ENCODE assay signal across 1 cellular context in the genomic region with DNA sequence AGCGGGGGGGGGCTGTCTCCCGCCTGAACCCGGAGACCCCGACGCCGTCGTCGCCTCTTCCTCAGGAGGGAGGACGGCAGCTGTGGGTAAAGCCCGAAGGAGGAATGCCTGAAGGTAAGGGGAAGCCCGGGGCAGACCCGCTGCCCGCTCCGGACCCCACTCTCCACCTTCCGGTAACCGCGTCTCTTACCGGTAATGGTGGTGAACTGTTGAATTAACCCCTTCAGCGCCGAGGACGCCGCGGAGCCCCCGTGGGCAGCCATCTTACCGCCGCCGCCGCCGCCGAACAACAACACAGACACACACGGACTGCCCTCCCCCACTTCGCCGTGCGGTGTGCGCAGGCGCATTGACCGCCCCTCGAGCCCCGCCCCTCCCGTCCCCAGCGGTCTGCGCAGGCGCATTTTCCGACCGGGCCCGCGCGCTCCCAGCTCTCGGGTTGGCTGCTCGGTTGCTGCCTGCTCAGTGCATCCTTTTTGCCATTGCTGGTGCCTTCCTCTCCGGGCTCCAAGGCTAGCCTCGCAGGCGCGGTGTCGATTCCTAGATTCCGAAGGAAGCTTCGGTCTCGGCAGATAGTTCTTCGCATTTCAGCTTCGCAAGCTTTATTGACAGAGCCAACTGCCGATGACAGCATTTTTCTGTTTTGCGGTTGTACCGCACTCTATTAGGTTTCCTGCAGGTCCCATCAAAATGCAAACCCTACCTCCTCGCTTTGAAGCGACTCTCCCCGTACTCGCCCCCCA.
TF ChIP-seq lines count a peak whose summit lies in the region.

A gene with protein sequence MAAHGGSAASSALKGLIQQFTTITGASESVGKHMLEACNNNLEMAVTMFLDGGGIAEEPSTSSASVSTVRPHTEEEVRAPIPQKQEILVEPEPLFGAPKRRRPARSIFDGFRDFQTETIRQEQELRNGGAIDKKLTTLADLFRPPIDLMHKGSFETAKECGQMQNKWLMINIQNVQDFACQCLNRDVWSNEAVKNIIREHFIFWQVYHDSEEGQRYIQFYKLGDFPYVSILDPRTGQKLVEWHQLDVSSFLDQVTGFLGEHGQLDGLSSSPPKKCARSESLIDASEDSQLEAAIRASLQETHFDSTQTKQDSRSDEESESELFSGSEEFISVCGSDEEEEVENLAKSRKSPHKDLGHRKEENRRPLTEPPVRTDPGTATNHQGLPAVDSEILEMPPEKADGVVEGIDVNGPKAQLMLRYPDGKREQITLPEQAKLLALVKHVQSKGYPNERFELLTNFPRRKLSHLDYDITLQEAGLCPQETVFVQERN (minus strand): TSS at position 291 of the 743 bp plus-strand sequence. CDS start 28 bp downstream, at position 263.

TF ChIP-seq in HEK293, 187 proteins besides CTCF, POLR2A, EP300 and RAD21 (continued from another document):
- TF ChIP-seq, protein P1, sequence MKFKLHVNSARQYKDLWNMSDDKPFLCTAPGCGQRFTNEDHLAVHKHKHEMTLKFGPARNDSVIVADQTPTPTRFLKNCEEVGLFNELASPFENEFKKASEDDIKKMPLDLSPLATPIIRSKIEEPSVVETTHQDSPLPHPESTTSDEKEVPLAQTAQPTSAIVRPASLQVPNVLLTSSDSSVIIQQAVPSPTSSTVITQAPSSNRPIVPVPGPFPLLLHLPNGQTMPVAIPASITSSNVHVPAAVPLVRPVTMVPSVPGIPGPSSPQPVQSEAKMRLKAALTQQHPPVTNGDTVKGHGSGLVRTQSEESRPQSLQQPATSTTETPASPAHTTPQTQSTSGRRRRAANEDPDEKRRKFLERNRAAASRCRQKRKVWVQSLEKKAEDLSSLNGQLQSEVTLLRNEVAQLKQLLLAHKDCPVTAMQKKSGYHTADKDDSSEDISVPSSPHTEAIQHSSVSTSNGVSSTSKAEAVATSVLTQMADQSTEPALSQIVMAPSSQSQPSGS (tag by site-specific recombination; IDR thresholded peaks at IDR 0.05; ENCODE audit: low read depth), result no peak
- no peak for TF ChIP-seq ZNF324 (tag by site-specific recombination; IDR thresholded peaks at IDR 0.05)
- TF ChIP-seq, protein P2, sequence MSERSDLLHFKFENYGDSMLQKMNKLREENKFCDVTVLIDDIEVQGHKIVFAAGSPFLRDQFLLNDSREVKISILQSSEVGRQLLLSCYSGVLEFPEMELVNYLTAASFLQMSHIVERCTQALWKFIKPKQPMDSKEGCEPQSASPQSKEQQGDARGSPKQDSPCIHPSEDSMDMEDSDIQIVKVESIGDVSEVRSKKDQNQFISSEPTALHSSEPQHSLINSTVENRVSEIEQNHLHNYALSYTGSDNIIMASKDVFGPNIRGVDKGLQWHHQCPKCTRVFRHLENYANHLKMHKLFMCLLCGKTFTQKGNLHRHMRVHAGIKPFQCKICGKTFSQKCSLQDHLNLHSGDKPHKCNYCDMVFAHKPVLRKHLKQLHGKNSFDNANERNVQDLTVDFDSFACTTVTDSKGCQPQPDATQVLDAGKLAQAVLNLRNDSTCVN (tag by site-specific recombination; optimal IDR thresholded peaks at IDR 0.05), result peak; percentile 63
- TF ChIP-seq YY1 (tag by site-specific recombination; IDR thresholded peaks at IDR 0.05), result peak; percentile 94
- TF ChIP-seq ZBTB7A (tag by site-specific recombination; IDR thresholded peaks at IDR 0.05; ENCODE audit: low read depth), result peak; percentile 58; the same call in 1 of the 2 replicates
- TF ChIP-seq ZEB2 (tag by site-specific recombination; IDR thresholded peaks at IDR 0.05), result peak; percentile 96
- TF ChIP-seq GLI4 (tag by site-specific recombination; IDR thresholded peaks at IDR 0.05), result peak; percentile 45; the same call in 1 of the 2 replicates
- peak; percentile 25; the same call in 1 of the 2 replicates for TF ChIP-seq ZNF366 (tag by site-specific recombination; conservative IDR thresholded peaks at IDR 0.05)
- TF ChIP-seq ZNF2 (tag by site-specific recombination; IDR thresholded peaks at IDR 0.05), result peak; percentile 51; the same call in 1 of the 2 replicates
- TF ChIP-seq ZNF529 (tag by site-specific recombination; IDR thresholded peaks at IDR 0.05; ENCODE audit: insufficient replicate concordance), result no peak
- peak; percentile 79 for TF ChIP-seq ZNF341 (tag by site-specific recombination; IDR thresholded peaks at IDR 0.05; ENCODE audit: low read depth)
- peak; percentile 50; the same call in 1 of the 2 replicates for TF ChIP-seq ZBTB20 (tag by site-specific recombination; IDR thresholded peaks at IDR 0.05)
- TF ChIP-seq YY2 (tag by site-specific recombination; IDR thresholded peaks at IDR 0.05), result 0 out of 2 replicates have a peak, but pooled peaks have one; percentile 52
- 0 out of 2 replicates have a peak, but pooled peaks have one; percentile 13 for TF ChIP-seq ZNF394 (tag by site-specific recombination; IDR thresholded peaks at IDR 0.05; ENCODE audit: borderline replicate concordance)
- TF ChIP-seq ZBTB48 (tag by site-specific recombination; IDR thresholded peaks at IDR 0.05), result no peak
- TF ChIP-seq ZNF837 (tag by site-specific recombination; IDR thresholded peaks at IDR 0.05), result no peak
- TF ChIP-seq ZNF501 (tag by site-specific recombination; IDR thresholded peaks at IDR 0.05), result no peak; the same call in 1 of the 2 replicates
- peak; percentile 61; the same call in 1 of the 2 replicates for TF ChIP-seq IKZF3 (tag by site-specific recombination; IDR thresholded peaks at IDR 0.05)
- TF ChIP-seq ZNF596 (tag by site-specific recombination; IDR thresholded peaks at IDR 0.05), result 0 out of 2 replicates have a peak, but pooled peaks have one; percentile 26
- TF ChIP-seq ZNF37A (tag by site-specific recombination; IDR thresholded peaks at IDR 0.05), result 0 out of 2 replicates have a peak, but pooled peaks have one; percentile 14
- 0 out of 2 replicates have a peak, but pooled peaks have one; percentile 13 for TF ChIP-seq ZNF184 (tag by site-specific recombination; IDR thresholded peaks at IDR 0.05)
- peak; percentile 74 for TF ChIP-seq ZNF335 (tag by site-specific recombination; conservative IDR thresholded peaks at IDR 0.05)
- peak; percentile 76; the same call in 1 of the 2 replicates for TF ChIP-seq KLF17 (tag by site-specific recombination; IDR thresholded peaks at IDR 0.05)
- no peak for TF ChIP-seq ZFP41 (tag by site-specific recombination; IDR thresholded peaks at IDR 0.05; ENCODE audit: borderline replicate concordance)
- peak; percentile 49; the same call in 1 of the 2 replicates for TF ChIP-seq GLIS1 (tag by site-specific recombination; IDR thresholded peaks at IDR 0.05)
- TF ChIP-seq, protein P3, sequence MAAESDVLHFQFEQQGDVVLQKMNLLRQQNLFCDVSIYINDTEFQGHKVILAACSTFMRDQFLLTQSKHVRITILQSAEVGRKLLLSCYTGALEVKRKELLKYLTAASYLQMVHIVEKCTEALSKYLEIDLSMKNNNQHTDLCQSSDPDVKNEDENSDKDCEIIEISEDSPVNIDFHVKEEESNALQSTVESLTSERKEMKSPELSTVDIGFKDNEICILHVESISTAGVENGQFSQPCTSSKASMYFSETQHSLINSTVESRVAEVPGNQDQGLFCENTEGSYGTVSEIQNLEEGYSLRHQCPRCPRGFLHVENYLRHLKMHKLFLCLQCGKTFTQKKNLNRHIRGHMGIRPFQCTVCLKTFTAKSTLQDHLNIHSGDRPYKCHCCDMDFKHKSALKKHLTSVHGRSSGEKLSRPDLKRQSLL (tag by site-specific recombination; IDR thresholded peaks at IDR 0.05), result no peak
- no peak for TF ChIP-seq KLF1 (tag by site-specific recombination; IDR thresholded peaks at IDR 0.05)
- TF ChIP-seq ZNF398 (tag by site-specific recombination; IDR thresholded peaks at IDR 0.05), result no peak; the same call in 1 of the 2 replicates
- no peak for TF ChIP-seq SCRT1 (tag by site-specific recombination; IDR thresholded peaks at IDR 0.05; ENCODE audit: borderline replicate concordance)
- no peak for TF ChIP-seq ZNF785 (tag by site-specific recombination; IDR thresholded peaks at IDR 0.05)
- peak; percentile 54; the same call in 1 of the 2 replicates for TF ChIP-seq ZBTB8A (tag by site-specific recombination; IDR thresholded peaks at IDR 0.05)
- 0 out of 2 replicates have a peak, but pooled peaks have one; percentile 12 for TF ChIP-seq KLF7 (tag by site-specific recombination; IDR thresholded peaks at IDR 0.05; ENCODE audit: borderline replicate concordance)
- TF ChIP-seq ZNF114 (tag by site-specific recombination; IDR thresholded peaks at IDR 0.05), result no peak
- 0 out of 2 replicates have a peak, but pooled peaks have one; percentile 3 for TF ChIP-seq GFI1B (tag by site-specific recombination; IDR thresholded peaks at IDR 0.05)
- TF ChIP-seq KLF9 (tag by site-specific recombination; IDR thresholded peaks at IDR 0.05; ENCODE audit: low read depth), result no peak
- peak; percentile 58; the same call in 1 of the 2 replicates for TF ChIP-seq SP7 (tag by site-specific recombination; IDR thresholded peaks at IDR 0.05)
- TF ChIP-seq TRIM28 (IDR thresholded peaks at IDR 0.05; ENCODE audit: borderline replicate concordance, low read length), result peak; percentile 75; the same call in 1 of the 2 replicates
- no peak for TF ChIP-seq ZNF626 (tag by site-specific recombination; IDR thresholded peaks at IDR 0.05)
- TF ChIP-seq ZNF76 (tag by site-specific recombination; IDR thresholded peaks at IDR 0.05; ENCODE audit: borderline replicate concordance, low read depth), result peak; percentile 57; the same call in 1 of the 2 replicates
- TF ChIP-seq ZNF146 (tag by site-specific recombination; IDR thresholded peaks at IDR 0.05), result no peak
- TF ChIP-seq ZNF792 (tag by site-specific recombination; IDR thresholded peaks at IDR 0.05), result no peak
- no peak for TF ChIP-seq BCL11A (tag by site-specific recombination; IDR thresholded peaks at IDR 0.05; ENCODE audit: low read depth)
- peak; percentile 80 for TF ChIP-seq ZXDB (tag by site-specific recombination; IDR thresholded peaks at IDR 0.05)
- TF ChIP-seq, protein P4, sequence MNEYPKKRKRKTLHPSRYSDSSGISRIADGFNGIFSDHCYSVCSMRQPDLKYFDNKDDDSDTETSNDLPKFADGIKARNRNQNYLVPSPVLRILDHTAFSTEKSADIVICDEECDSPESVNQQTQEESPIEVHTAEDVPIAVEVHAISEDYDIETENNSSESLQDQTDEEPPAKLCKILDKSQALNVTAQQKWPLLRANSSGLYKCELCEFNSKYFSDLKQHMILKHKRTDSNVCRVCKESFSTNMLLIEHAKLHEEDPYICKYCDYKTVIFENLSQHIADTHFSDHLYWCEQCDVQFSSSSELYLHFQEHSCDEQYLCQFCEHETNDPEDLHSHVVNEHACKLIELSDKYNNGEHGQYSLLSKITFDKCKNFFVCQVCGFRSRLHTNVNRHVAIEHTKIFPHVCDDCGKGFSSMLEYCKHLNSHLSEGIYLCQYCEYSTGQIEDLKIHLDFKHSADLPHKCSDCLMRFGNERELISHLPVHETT (tag by site-specific recombination; IDR thresholded peaks at IDR 0.05), result peak; percentile 61; the same call in 1 of the 2 replicates
- TF ChIP-seq ZNF660 (tag by site-specific recombination; IDR thresholded peaks at IDR 0.05), result peak; percentile 35; the same call in 1 of the 2 replicates
- peak; percentile 44; the same call in 1 of the 2 replicates for TF ChIP-seq MYNN (tag by site-specific recombination; IDR thresholded peaks at IDR 0.05; ENCODE audit: borderline replicate concordance)
- TF ChIP-seq ZNF24 (tag by site-specific recombination; IDR thresholded peaks at IDR 0.05), result 0 out of 2 replicates have a peak, but pooled peaks have one; percentile 22
- TF ChIP-seq ZBTB17 (tag by site-specific recombination; IDR thresholded peaks at IDR 0.05), result peak; percentile 100
- TF ChIP-seq ZNF561 (tag by site-specific recombination; IDR thresholded peaks at IDR 0.05; ENCODE audit: borderline replicate concordance), result no peak
- TF ChIP-seq ZFHX2 (tag by site-specific recombination; conservative IDR thresholded peaks at IDR 0.05), result no peak
- TF ChIP-seq, protein P5, sequence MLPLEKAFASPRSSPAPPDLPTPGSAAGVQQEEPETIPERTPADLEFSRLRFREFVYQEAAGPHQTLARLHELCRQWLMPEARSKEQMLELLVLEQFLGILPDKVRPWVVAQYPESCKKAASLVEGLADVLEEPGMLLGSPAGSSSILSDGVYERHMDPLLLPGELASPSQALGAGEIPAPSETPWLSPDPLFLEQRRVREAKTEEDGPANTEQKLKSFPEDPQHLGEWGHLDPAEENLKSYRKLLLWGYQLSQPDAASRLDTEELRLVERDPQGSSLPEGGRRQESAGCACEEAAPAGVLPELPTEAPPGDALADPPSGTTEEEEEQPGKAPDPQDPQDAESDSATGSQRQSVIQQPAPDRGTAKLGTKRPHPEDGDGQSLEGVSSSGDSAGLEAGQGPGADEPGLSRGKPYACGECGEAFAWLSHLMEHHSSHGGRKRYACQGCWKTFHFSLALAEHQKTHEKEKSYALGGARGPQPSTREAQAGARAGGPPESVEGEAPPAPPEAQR (tag by site-specific recombination; IDR thresholded peaks at IDR 0.05), result no peak
- TF ChIP-seq WT1 (tag by site-specific recombination; IDR thresholded peaks at IDR 0.05), result no peak
- no peak for TF ChIP-seq OSR2 (tag by site-specific recombination; IDR thresholded peaks at IDR 0.05)
- peak; percentile 40; the same call in 1 of the 2 replicates for TF ChIP-seq SCRT2 (tag by site-specific recombination; IDR thresholded peaks at IDR 0.05)
- TF ChIP-seq ZBTB21 (tag by site-specific recombination; IDR thresholded peaks at IDR 0.05), result no peak
- peak; percentile 76 for TF ChIP-seq SP2 (tag by site-specific recombination; IDR thresholded peaks at IDR 0.05)
- TF ChIP-seq ZFP37 (tag by site-specific recombination; IDR thresholded peaks at IDR 0.05), result peak; percentile 59; the same call in 1 of the 2 replicates
TF ChIP-seq in HEK293: peak in this region for 37.
